18 cellular contexts compared by ENCODE assay signal in the genomic region with DNA sequence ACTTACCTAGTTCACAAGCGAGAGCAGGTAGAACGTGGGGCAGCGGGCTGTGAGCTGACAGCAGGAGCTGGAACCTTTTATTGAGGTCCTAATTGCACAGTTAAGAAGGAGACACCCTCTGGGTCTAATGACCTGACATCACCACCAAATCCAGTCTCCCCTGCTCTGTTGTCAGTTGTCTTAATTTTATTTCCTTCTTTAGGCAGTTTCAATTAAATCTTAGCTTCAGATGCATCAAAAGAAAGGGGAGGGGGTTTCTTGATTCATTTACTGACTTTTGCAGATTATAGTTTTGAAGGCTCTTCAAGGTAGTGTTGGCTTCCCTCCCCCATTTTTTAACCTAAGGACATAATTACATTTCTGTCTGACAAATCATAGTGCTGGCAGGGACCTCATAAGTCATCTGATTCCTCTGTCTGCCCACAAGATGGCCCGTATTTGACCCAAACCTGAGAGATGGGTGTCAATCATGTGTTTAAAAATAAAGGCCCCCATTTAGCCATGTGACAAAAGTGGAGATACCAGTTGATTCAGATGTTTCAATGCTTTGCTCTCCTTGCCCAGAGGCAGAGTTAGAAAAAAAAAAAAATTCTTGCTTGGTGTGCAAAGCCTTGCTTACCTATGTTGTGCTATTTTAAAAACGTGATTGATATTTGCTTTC. TPM values are rescaled to one million over a fixed set of nuclear protein-coding genes. Genes with fewer than 3 reads are reported as not detected.
A peak's percentile ranks its signal among the peaks of the same experiment; 100 is the strongest.
DNase-seq lines count a peak whose midpoint lies in the region; ATAC-seq and TF ChIP-seq lines count a peak whose summit lies in the region.
"Had no signal": no experiment of that assay in that cellular context is flagged by ENCODE, and none has a peak within 500 bp of the region (broad histone marks: within the 10 kb centered on the region; RNA-seq: fewer than 3 reads in every experiment).

TSS of gene TCHHL1 (minus strand) at position 51 of the 661 bp plus-strand sequence. CDS start 921 bp downstream, outside the sequence.

- no peaks in the 10 kb centered on the region for H3K9me2 ChIP-seq in PC-9 (ENCODE audit: insufficient read depth)

- DNase-seq in COLO829 (ENCODE audit: low spot score) (peak; percentile 51), M059J (ENCODE audit: low read depth) (peak; percentile 2), PC-9 (peak; percentile 25 to 67), type B pancreatic cell (ENCODE audit: extremely low spot score, unreplicated experiment) (no peak), AG08396 (ENCODE audit: low spot score) (no peak), body of pancreas (no peak)
- DNase-seq: BE2C; CD4-positive, alpha-beta T cell; DMS153; DMS79; GDM1; GM23248 had no signal

- H3K36me3 ChIP-seq in PC-9 (ENCODE audit: low read depth): no peaks in the 10 kb centered on the region
- no peaks in the 10 kb centered on the region for H3K36me3 ChIP-seq in body of pancreas (replicated peaks in 1 of 2; ENCODE audit: insufficient read depth in 1 of 2, low read depth in 2 of 2)
- H3K36me3 ChIP-seq: BE2C, HAP-1 had no signal

- H4K20me1 ChIP-seq in PC-9 (ENCODE audit: insufficient read depth): no peaks in the 10 kb centered on the region

- H3K36me3 Mint-ChIP-seq in type B pancreatic cell: no peaks in the 10 kb centered on the region

- POLR2A ChIA-PET in PC-9 (lab: Charles Lee; ENCODE audit: unreplicated experiment): no interaction called here

- no peak for ATAC-seq in body of pancreas

- H3K9me3 ChIP-seq in PC-9 (ENCODE audit: insufficient read depth, low read depth): peaks cover 12% of the 10 kb centered on the region; the same call in 1 of the 2 replicates
- peaks cover 0 to 8% (median 0%) of the 10 kb centered on the region in 3 donors for H3K9me3 ChIP-seq in body of pancreas
- H3K9me3 ChIP-seq: BE2C, HAP-1 had no signal

- peaks cover 2% of the 10 kb centered on the region for H3K27me3 Mint-ChIP-seq in type B pancreatic cell

- peaks cover 28% of the 10 kb centered on the region for H3K4me1 ChIP-seq in PC-9 (replicated peaks; ENCODE audit: insufficient read depth)
- no peaks in the 10 kb centered on the region for H3K4me1 ChIP-seq in body of pancreas
- H3K4me1 ChIP-seq: BE2C, HAP-1 had no signal

- peak within 1 kb of the TSS; percentile 10 for H3K4me3 Mint-ChIP-seq in type B pancreatic cell
- H3K4me3 Mint-ChIP-seq: CD4-positive, alpha-beta T cell had no signal

- H3K4me2 ChIP-seq in PC-9: peak within 1 kb of the TSS; percentile 15

- peak within 1 kb of the TSS; percentile 77 for H3K27ac Mint-ChIP-seq in type B pancreatic cell
- H3K27ac Mint-ChIP-seq: CD4-positive, alpha-beta T cell had no signal

- no peaks in the 10 kb centered on the region for H3K4me1 Mint-ChIP-seq in type B pancreatic cell (ENCODE audit: unreplicated experiment)

- CTCF ChIA-PET in PC-9 (lab: Charles Lee): no interaction called here

- BruUV-seq in PC-9 (replicated peaks; lab: Mats Ljungman, UMichigan): no TSS peak

- TF ChIP-seq POLR2A in body of pancreas (IDR thresholded peaks at IDR 0.05): no peak

- no peak within 1 kb of the TSS for H3K27ac ChIP-seq in PC-9
- H3K27ac ChIP-seq in body of pancreas: no peak within 1 kb of the TSS
- H3K27ac ChIP-seq: C4-2B, GM23248 had no signal

- H3K4me3 ChIP-seq in PC-9 (no peak within 1 kb of the TSS), body of pancreas (no peak within 1 kb of the TSS)
- H3K4me3 ChIP-seq: GM23248, HAP-1 had no signal

- 58 to 62% methylated on average over 5 of the region's 5 CpGs for WGBS in body of pancreas, 2 donors

- H3K27me3 ChIP-seq in PC-9 (ENCODE audit: insufficient read depth, low read depth): no peaks in the 10 kb centered on the region
- no peaks in the 10 kb centered on the region for H3K27me3 ChIP-seq in body of pancreas

- H3K9me3 Mint-ChIP-seq in type B pancreatic cell: no peaks in the 10 kb centered on the region

- no peak within 1 kb of the TSS for H2AFZ ChIP-seq in PC-9
- H2AFZ ChIP-seq: GM23248 had no signal

- intact Hi-C loops in PC-9 (cut with micrococcal nuclease; ENCODE audit: unreplicated experiment) (no loop called here), body of pancreas (cut with DNase I) (no loop called here)

- TF ChIP-seq CTCF in PC-9 (conservative IDR thresholded peaks at IDR 0.05) (no peak), type B pancreatic cell (conservative IDR thresholded peaks at IDR 0.05) (no peak), body of pancreas (IDR thresholded peaks at IDR 0.05) (no peak)

- H3F3A ChIP-seq in PC-9 (ENCODE audit: insufficient read depth, low read depth): no peaks in the 10 kb centered on the region

- no peaks in the 10 kb centered on the region for H3K79me2 ChIP-seq in PC-9 (ENCODE audit: low read depth)

RNA-seq across cellular contexts. Expression of gene TCHHL1, which starts in this region (rescaled TPM):
- total RNA-seq in M059J (2014; rRNA removed; shearing (Covaris generic)): not detected in 2 replicates
- total RNA-seq in PC-9 (2021): not detected in 2 replicates
- 6.5 and 22.3 TPM in 2 replicates for total RNA-seq in type B pancreatic cell (ENCODE audit: low replicate concordance)
- not detected for total RNA-seq in body of pancreas
- total RNA-seq: A172; CD4-positive, alpha-beta T cell; Daoy; GM23248; H4; HT1080 had no signal

Comparison
In these comparisons a context has a peak if more than half of its experiments do, and no peak if none do; other contexts are left out.
1. Peak in DNase-seq in M059J; RNA of the gene not detected or under 1 TPM.
2. Peak in DNase-seq and H3K4me2 ChIP-seq in PC-9; RNA of the gene not detected or under 1 TPM.